In the genomic region with DNA sequence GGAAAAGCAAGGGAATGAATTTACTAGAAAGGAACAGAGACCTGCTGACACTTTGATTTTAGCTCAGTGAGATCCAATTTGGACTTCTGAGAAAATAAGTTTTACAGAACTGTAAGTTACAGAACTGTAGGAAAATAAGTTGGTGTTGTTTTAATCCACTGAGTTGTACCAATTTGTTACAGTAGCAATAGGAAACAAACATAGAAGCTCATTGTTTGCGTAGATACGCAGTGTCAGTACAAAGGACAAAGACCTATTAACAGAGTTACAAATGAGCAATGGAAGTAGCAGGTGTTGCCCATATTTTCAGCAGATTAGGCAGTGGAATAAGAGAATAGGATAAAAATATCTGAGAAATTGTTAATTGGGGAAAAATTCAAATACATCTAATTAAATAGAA, we compare ENCODE assay signal across 23 cellular contexts.
DNase-seq lines count a peak whose midpoint lies in the region; ATAC-seq lines count a peak whose summit lies in the region.
"Had no signal": no experiment of that assay in that cellular context is flagged by ENCODE, and none has a peak within 500 bp of the region (broad histone marks: within the 10 kb centered on the region; RNA-seq: fewer than 3 reads in every experiment).

No MANE protein-coding gene starts in this region.

- DNase-seq in NCI-H526 (lab: John Stamatoyannopoulos, UW) (peak; percentile 12 to 18), foreskin melanocyte (peak; percentile 58), middle frontal gyrus (ENCODE audit: extremely low spot score, low spot score) (peak; percentile 21), NCI-H1930 (lab: John Stamatoyannopoulos, UW) (no peak), glomerular visceral epithelial cell (ENCODE audit: extremely low spot score) (no peak)
- no peak for DNase-seq in NK-92 treated with Interleukin-12 subunit alpha and Interleukin-12 subunit beta, amount 100 ng/mL, for 24 hours (lab: John Stamatoyannopoulos, UW)
- DNase-seq: CD4-positive, CD25-positive, alpha-beta regulatory T cell; COR-L47; DMS79 treated with DMSO at 0.1 percent for 48 hours; GM23248; H9; HFFc6; KBM-7; MM.1S; NCI-H1092; NCI-H1436; NCI-H187 treated with DMSO at 0.1 percent for 48 hours; NCI-H748 treated with DMSO at 0.1 percent for 48 hours; SIG-M5 had no signal

- no peak for ATAC-seq in HG03108 (IDR thresholded peaks at IDR 0.05; ENCODE audit: unreplicated experiment)
- ATAC-seq: A549, Panc1, SK-N-SH treated with all-trans-retinoic acid at 6 μM for 48 hours had no signal

Comparison
In these comparisons a context has a peak if more than half of its experiments do, and no peak if none do; other contexts are left out.
1. DNase-seq: peak in NCI-H526 (2 of 2), foreskin melanocyte (single experiment) and middle frontal gyrus (single experiment); none in NCI-H1930 (0 of 2), NK-92 treated with Interleukin-12 subunit alpha and Interleukin-12 subunit beta, amount 100 ng/mL, for 24 hours (single experiment) and glomerular visceral epithelial cell (single experiment).